Comparison of ENCODE assay signal across 13 cellular contexts in genomic region chr12:4279120-4279690, GRCh38. TPM values are rescaled to one million over a fixed set of nuclear protein-coding genes. Genes with fewer than 3 reads are reported as not detected.
DNase-seq lines count a peak whose midpoint lies in the region; ATAC-seq and TF ChIP-seq lines count a peak whose summit lies in the region.
"Had no signal": no experiment of that assay in that cellular context is flagged by ENCODE, and none has a peak within 500 bp of the region (broad histone marks: within the 10 kb centered on the region; RNA-seq: fewer than 3 reads in every experiment).

No MANE protein-coding gene starts in this region.

- WGBS in thyroid gland, 2 donors, result 86 to 87% methylated on average over 10 of the region's 10 CpGs

- no peak overlapping the region for H3K4me3 ChIP-seq in thyroid gland (replicated peaks in 1 of 3)
- H3K4me3 ChIP-seq: HAP-1 had no signal

- H3K4me1 ChIP-seq in thyroid gland, result peaks cover 33 to 45% of the 10 kb centered on the region in 2 donors

- peaks cover 23 to 38% of the 10 kb centered on the region in 2 donors for H3K36me3 ChIP-seq in thyroid gland

- H3K27ac Mint-ChIP-seq in activated naive CD4-positive, alpha-beta T cell treated with anti-CD3 and anti-CD28 coated beads, Interleukin-2, amount 10 ng/mL, durations not matched to agents 7 days and 5 days, result peak overlapping the region; percentile 44
- peak overlapping the region in 1 of 2 donors; percentile 81 for H3K27ac Mint-ChIP-seq in activated naive CD4-positive, alpha-beta T cell treated with anti-CD3 and anti-CD28 coated beads, Interleukin-2, amount 50 U/mL, for 72 hours
- peak overlapping the region; percentile 86 for H3K27ac Mint-ChIP-seq in activated naive CD8-positive, alpha-beta T cell
- peak overlapping the region; percentile 20 for H3K27ac Mint-ChIP-seq in memory B cell

- intact Hi-C loops in thyroid gland (cut with DNase I), result loop anchor here (5.0 kb wide), 4 partner anchors 172 to 407 kb away; partner anchors contain the start of gene PARP11

- peak overlapping the region; percentile 4 to 65 (median 34) for H3K27ac ChIP-seq in thyroid gland

- H3K9me3 Mint-ChIP-seq in activated naive CD4-positive, alpha-beta T cell treated with anti-CD3 and anti-CD28 coated beads, Interleukin-2, amount 10 ng/mL, durations not matched to agents 7 days and 5 days, result no peaks in the 10 kb centered on the region
- no peaks in the 10 kb centered on the region for H3K9me3 Mint-ChIP-seq in activated naive CD4-positive, alpha-beta T cell treated with anti-CD3 and anti-CD28 coated beads, Interleukin-2, amount 50 U/mL, for 72 hours
- H3K9me3 Mint-ChIP-seq in activated naive CD8-positive, alpha-beta T cell (ENCODE audit: low read depth), result no peaks in the 10 kb centered on the region
- no peaks in the 10 kb centered on the region for H3K9me3 Mint-ChIP-seq in memory B cell

- H3K9me3 ChIP-seq in thyroid gland, result no peaks in the 10 kb centered on the region
- H3K9me3 ChIP-seq: HAP-1 had no signal

- TF ChIP-seq POLR2A in thyroid gland (IDR thresholded peaks at IDR 0.05), result no peak

- ATAC-seq in activated naive CD4-positive, alpha-beta T cell treated with anti-CD3 and anti-CD28 coated beads, Interleukin-2, amount 50 U/mL, for 72 hours, result no peak
- no peak for ATAC-seq in memory B cell (ENCODE audit: low read depth)
- no peak for ATAC-seq in HG03280 (IDR thresholded peaks at IDR 0.05; ENCODE audit: unreplicated experiment)

- no peaks in the 10 kb centered on the region for H3K27me3 ChIP-seq in thyroid gland

- peak overlapping the region; percentile 52 for H3K4me3 Mint-ChIP-seq in activated naive CD4-positive, alpha-beta T cell treated with anti-CD3 and anti-CD28 coated beads, Interleukin-2, amount 10 ng/mL, durations not matched to agents 7 days and 5 days
- peak overlapping the region; percentile 98 for H3K4me3 Mint-ChIP-seq in activated naive CD8-positive, alpha-beta T cell
- H3K4me3 Mint-ChIP-seq in memory B cell, result no peak overlapping the region

- no peak for DNase-seq in activated naive CD4-positive, alpha-beta T cell treated with anti-CD3 and anti-CD28 coated beads, Interleukin-2, amount 10 ng/mL, durations not matched to agents 7 days and 5 days
- no peak for DNase-seq in activated naive CD4-positive, alpha-beta T cell treated with anti-CD3 and anti-CD28 coated beads, Interleukin-2, amount 50 U/mL, for 72 hours (ENCODE audit: low spot score in 2 of 2)
- DNase-seq in memory B cell (ENCODE audit: low spot score in 2 of 2) (no peak), thyroid gland (no peak), SKM-1 treated with dmso at 0.1 percent for 144 hours (lab: John Stamatoyannopoulos, UW; ENCODE audit: unreplicated experiment) (no peak), GM20000 (ENCODE audit: low spot score) (no peak)
- DNase-seq: activated CD8-positive, alpha-beta memory T cell treated with anti-CD3 and anti-CD28 coated beads for 24 hours; DND-41; glutamatergic neuron; stimulated activated CD8-positive, alpha-beta memory T cell treated with anti-CD3 and anti-CD28 coated beads, Interleukin-4, amount 100 ng/mL, for 48 hours had no signal

- CTCF ChIA-PET in activated naive CD4-positive, alpha-beta T cell treated with anti-CD3 and anti-CD28 coated beads, Interleukin-2, amount 10 ng/mL, durations not matched to agents 7 days and 5 days (lab: Charles Lee), result interaction anchor here (0.8 to 12.1 kb wide), 9 partner anchors 13 to 395 kb away, joined by 3 to 127 read pairs (median 55); no protein-coding TSS in a partner anchor

- no peak for TF ChIP-seq CTCF in thyroid gland (IDR thresholded peaks at IDR 0.05)
- no peak for TF ChIP-seq CTCF in GM20000 (IDR thresholded peaks at IDR 0.05; ENCODE audit: extremely low read depth, missing control alignments)

- peaks cover 79% of the 10 kb centered on the region for H3K4me1 Mint-ChIP-seq in activated naive CD4-positive, alpha-beta T cell treated with anti-CD3 and anti-CD28 coated beads, Interleukin-2, amount 10 ng/mL, durations not matched to agents 7 days and 5 days
- H3K4me1 Mint-ChIP-seq in activated naive CD8-positive, alpha-beta T cell (ENCODE audit: low read depth), result peaks cover 63% of the 10 kb centered on the region
- H3K4me1 Mint-ChIP-seq in memory B cell, result peaks cover 28% of the 10 kb centered on the region

- H3K36me3 Mint-ChIP-seq in activated naive CD4-positive, alpha-beta T cell treated with anti-CD3 and anti-CD28 coated beads, Interleukin-2, amount 10 ng/mL, durations not matched to agents 7 days and 5 days, result peaks cover 88% of the 10 kb centered on the region
- H3K36me3 Mint-ChIP-seq in activated naive CD4-positive, alpha-beta T cell treated with anti-CD3 and anti-CD28 coated beads, Interleukin-2, amount 50 U/mL, for 72 hours, result peaks cover 66 to 80% of the 10 kb centered on the region in 2 donors
- peaks cover 20% of the 10 kb centered on the region for H3K36me3 Mint-ChIP-seq in activated naive CD8-positive, alpha-beta T cell
- H3K36me3 Mint-ChIP-seq in memory B cell, result peaks cover 36% of the 10 kb centered on the region

- H3K27me3 Mint-ChIP-seq in activated naive CD4-positive, alpha-beta T cell treated with anti-CD3 and anti-CD28 coated beads, Interleukin-2, amount 10 ng/mL, durations not matched to agents 7 days and 5 days, result no peaks in the 10 kb centered on the region
- no peaks in the 10 kb centered on the region for H3K27me3 Mint-ChIP-seq in activated naive CD8-positive, alpha-beta T cell
- H3K27me3 Mint-ChIP-seq in memory B cell, result no peaks in the 10 kb centered on the region

RNA-seq across cellular contexts. Expression of gene CCND2, which starts 5.6 kb away (rescaled TPM):
- 100 to 1,000 TPM; 266 to 571 TPM for total RNA-seq in activated naive CD4-positive, alpha-beta T cell treated with anti-CD3 and anti-CD28 coated beads, Interleukin-2, amount 50 U/mL, for 72 hours
- total RNA-seq in thyroid gland, result 100 to 1,000 TPM in 3 of 4 donors, 10 to 100 TPM in 1; 81.4 to 135 (median 122) TPM

RNA-seq across cellular contexts. Expression of gene TIGAR, which starts 41.8 kb away (rescaled TPM):
- 10 to 100 TPM in 1 of 2 donors, 1 to 10 TPM in 1; 3.8 to 17.0 TPM for total RNA-seq in activated naive CD4-positive, alpha-beta T cell treated with anti-CD3 and anti-CD28 coated beads, Interleukin-2, amount 50 U/mL, for 72 hours
- total RNA-seq in thyroid gland, result 1 to 10 TPM; 4.0 to 6.3 (median 5.4) TPM
